In genomic region chr21:44637018-44637850, GRCh38 we compare ENCODE assay signal across 27 cellular contexts. TPM values are rescaled to one million over a fixed set of nuclear protein-coding genes. Genes with fewer than 3 reads are reported as not detected.
DNase-seq lines count a peak whose midpoint lies in the region; ATAC-seq and TF ChIP-seq lines count a peak whose summit lies in the region.
"Had no signal": no experiment of that assay in that cellular context is flagged by ENCODE, and none has a peak within 500 bp of the region (broad histone marks: within the 10 kb centered on the region; RNA-seq: fewer than 3 reads in every experiment).

Gene KRTAP10-10 (plus strand): TSS chr21:44637356. CDS start chr21:44637418, 62 bp downstream.

- H2BK15ac ChIP-seq in IMR-90 (ENCODE audit: low read depth, low read length): no peak within 1 kb of the TSS

- peaks cover 16% of the 10 kb centered on the region for H3K27me3 Mint-ChIP-seq in osteocyte (ENCODE audit: unreplicated experiment)

- H2AFZ ChIP-seq in IMR-90 (replicated peaks; ENCODE audit: low read length, poor library complexity): peak within 1 kb of the TSS; percentile 32

- TF ChIP-seq CTCF in IMR-90 (conservative IDR thresholded peaks at IDR 0.05; ENCODE audit: low read depth, low read length) (no peak), osteocyte (IDR thresholded peaks at IDR 0.05) (no peak)

- no peaks in the 10 kb centered on the region; the same call in 1 of the 2 replicates for H3K27me3 ChIP-seq in IMR-90 (ENCODE audit: control insufficient read depth, insufficient read depth, low read length)
- H3K27me3 ChIP-seq: BE2C had no signal

- no peaks in the 10 kb centered on the region for H3K36me3 ChIP-seq in IMR-90 (ENCODE audit: control insufficient read depth, insufficient read depth, low read length)
- H3K36me3 ChIP-seq: BE2C had no signal

- ATAC-seq in IMR-90 (ENCODE audit: low read depth) (no peak), GM19351 (IDR thresholded peaks at IDR 0.05; ENCODE audit: unreplicated experiment) (no peak)
- ATAC-seq: T-cell had no signal

- TF ChIP-seq POLR2A in IMR-90 (IDR thresholded peaks at IDR 0.05; ENCODE audit: low read depth, low read length): no peak

- in situ Hi-C loops in IMR-90 (cut with MboI; ENCODE audit: low sequenced_read_pairs): no loop called here

- H4K8ac ChIP-seq in IMR-90 (ENCODE audit: low read depth in 2 of 2, low read length in 2 of 2): no peak within 1 kb of the TSS

- H3K4me2 ChIP-seq in IMR-90 (ENCODE audit: low read depth, low read length): no peak within 1 kb of the TSS

- H2BK5ac ChIP-seq in IMR-90 (ENCODE audit: low read depth, low read length, poor library complexity, severe bottlenecking): no peak within 1 kb of the TSS

- H3K4me1 Mint-ChIP-seq in osteocyte (ENCODE audit: unreplicated experiment): no peaks in the 10 kb centered on the region
- H3K4me1 Mint-ChIP-seq: T-cell had no signal

- CTCF ChIA-PET in IMR-90 (lab: Yijun Ruan, JAX): no interaction called here

- no peaks in the 10 kb centered on the region for H3K4me1 ChIP-seq in IMR-90 (ENCODE audit: control insufficient read depth, insufficient read depth, low read length)
- H3K4me1 ChIP-seq: BE2C had no signal

- H4K20me1 ChIP-seq in IMR-90 (ENCODE audit: insufficient read depth, low read length): no peaks in the 10 kb centered on the region

- dilution Hi-C loops in IMR-90 (cut with HindIII; ENCODE audit: low sequenced_read_pairs, unreplicated experiment): no loop called here

- H3K36me3 Mint-ChIP-seq in osteocyte (ENCODE audit: unreplicated experiment): no peaks in the 10 kb centered on the region

- DNase-seq in NCI-H345 (lab: John Stamatoyannopoulos, UW) (peak; percentile 51), NCI-H345 treated with DMSO at 0.1 percent for 48 hours (lab: John Stamatoyannopoulos, UW; ENCODE audit: unreplicated experiment) (no peak), IMR-90 (no peak), cerebellar cortex (ENCODE audit: low spot score) (peak; percentile 60), osteocyte (ENCODE audit: extremely low spot score, unreplicated experiment) (peak; percentile 80), kidney glomerular epithelial cell (lab: John Stamatoyannopoulos, UW) (no peak), NCI-H187 (lab: John Stamatoyannopoulos, UW) (no peak)
- DNase-seq: activated gamma-delta T cell treated with Interleukin-2 at 50 U/mL for 16 hours; BE2C; erythroblast; foreskin melanocyte; MM.1S; NCI-H187 treated with DMSO at 0.1 percent for 48 hours; occipital lobe; right cardiac atrium; SIG-M5; stimulated activated CD4-positive, alpha-beta T cell treated with anti-CD3 and anti-CD28 coated beads, Interleukin-15, amount 100 ng/mL, for 24 hours; substantia nigra had no signal

- POLR2A ChIA-PET in IMR-90 (lab: Charles Lee; ENCODE audit: unreplicated experiment): no interaction called here

- 30% methylated on average over 2 of the region's 21 CpGs; no CpG with 5 or more reads in 1 of the 2 experiments for WGBS in IMR-90 (ENCODE audit: extremely low coverage in 2 of 2, insufficient read length in 1 of 2), 2 experiments

- no peak for TF ChIP-seq RAD21 in IMR-90 (IDR thresholded peaks at IDR 0.05; ENCODE audit: low read length)

- no peaks in the 10 kb centered on the region for H3K79me1 ChIP-seq in IMR-90 (ENCODE audit: low read depth in 1 of 2, low read length in 2 of 2)

- no peak within 1 kb of the TSS for H2BK120ac ChIP-seq in IMR-90 (ENCODE audit: low read depth, low read length)

- intact Hi-C loops in IMR-90 (cut with micrococcal nuclease): no loop called here

- H3K9me1 ChIP-seq in IMR-90 (ENCODE audit: insufficient read depth, low read length): no peaks in the 10 kb centered on the region

- H3K9me3 ChIP-seq in IMR-90 (ENCODE audit: control insufficient read depth, insufficient read depth, low read length): 0 out of 2 replicates have a peak, but pooled peaks cover 5% of the 10 kb centered on the region

- no peak within 1 kb of the TSS for H3K14ac ChIP-seq in IMR-90 (replicated peaks; ENCODE audit: low read depth, low read length)

- no peak within 1 kb of the TSS for H2AK5ac ChIP-seq in IMR-90 (ENCODE audit: low read depth, low read length)

- H3K4me3 Mint-ChIP-seq in osteocyte (ENCODE audit: unreplicated experiment): no peak within 1 kb of the TSS
- H3K4me3 Mint-ChIP-seq: IgD-negative memory B cell, T-cell had no signal

- H3K23ac ChIP-seq in IMR-90 (ENCODE audit: low read depth, low read length): no peak within 1 kb of the TSS

- no peak within 1 kb of the TSS for H2BK20ac ChIP-seq in IMR-90 (ENCODE audit: low read depth, low read length)

- no peak within 1 kb of the TSS for H4K91ac ChIP-seq in IMR-90 (ENCODE audit: insufficient read depth, low read depth, low read length)

- H3K56ac ChIP-seq in IMR-90 (ENCODE audit: extremely low read depth, insufficient read depth, low read length): no peak within 1 kb of the TSS

- no peak within 1 kb of the TSS for H3K27ac ChIP-seq in IMR-90 (ENCODE audit: insufficient read depth, low read length)
- H3K27ac ChIP-seq: dorsolateral prefrontal cortex, HL-60 had no signal

- no TSS peak for BruUV-seq in IMR-90 (replicated peaks; lab: Mats Ljungman, UMichigan)

- H3K9ac ChIP-seq in IMR-90 (ENCODE audit: low read depth, low read length): no peak within 1 kb of the TSS

- H3K4ac ChIP-seq in IMR-90 (ENCODE audit: low read depth, low read length): no peak within 1 kb of the TSS

- no peak within 1 kb of the TSS for H3K4me3 ChIP-seq in IMR-90 (ENCODE audit: insufficient read depth, low read depth, low read length)
- H3K4me3 ChIP-seq: dorsolateral prefrontal cortex, lung had no signal

- H3K18ac ChIP-seq in IMR-90 (ENCODE audit: low read depth, low read length): no peak within 1 kb of the TSS

- H3K27ac Mint-ChIP-seq in osteocyte (ENCODE audit: unreplicated experiment): no peak within 1 kb of the TSS
- H3K27ac Mint-ChIP-seq: IgD-negative memory B cell had no signal

- H3K9me3 Mint-ChIP-seq in osteocyte (ENCODE audit: unreplicated experiment): peaks cover 12% of the 10 kb centered on the region

- H2AK9ac ChIP-seq in IMR-90 (replicated peaks; ENCODE audit: low read depth, low read length, poor library complexity): no peak within 1 kb of the TSS

- no peak within 1 kb of the TSS for H4K5ac ChIP-seq in IMR-90 (ENCODE audit: low read depth, low read length)

TF ChIP-seq in IMR-90, 13 proteins besides CTCF, POLR2A, EP300 and RAD21:
- TF ChIP-seq SMC3 (IDR thresholded peaks at IDR 0.05; ENCODE audit: low read depth, low read length): no peak
- no peak for TF ChIP-seq BHLHE40 (IDR thresholded peaks at IDR 0.05; ENCODE audit: low read depth, low read length)
- no peak for TF ChIP-seq MAFK (IDR thresholded peaks at IDR 0.05; ENCODE audit: low read depth, low read length)
- no peak for TF ChIP-seq USF2 (IDR thresholded peaks at IDR 0.05; ENCODE audit: low read depth, low read length)
- no peak for TF ChIP-seq CEBPB (IDR thresholded peaks at IDR 0.05; ENCODE audit: low read depth, low read length)
- TF ChIP-seq RCOR1 (IDR thresholded peaks at IDR 0.05; ENCODE audit: insufficient replicate concordance, low read length): no peak
- TF ChIP-seq CHD1 (IDR thresholded peaks at IDR 0.05; ENCODE audit: low read depth, low read length): no peak
- no peak for TF ChIP-seq FOS (IDR thresholded peaks at IDR 0.05; ENCODE audit: low read depth, low read length)
- TF ChIP-seq NFE2L2 (IDR thresholded peaks at IDR 0.05; ENCODE audit: low read depth, low read length): no peak

RNA-seq across cellular contexts. Expression of gene KRTAP10-10, which starts in this region (rescaled TPM):
- total RNA-seq in IMR-90 (2012; rRNA removed) (not detected in 2 replicates), osteocyte (not detected in 2 replicates)
- polyA plus RNA-seq in IMR-90 (2012; rRNA removed): not detected in 2 replicates
- polyA plus RNA-seq in IMR-90 (2012; cell fraction: cytosol; rRNA removed): not detected in 2 replicates
- not detected in 2 replicates for polyA plus RNA-seq in IMR-90 (2012; cell fraction: nucleus; rRNA removed; ENCODE audit: low replicate concordance)
- total RNA-seq: A172, cardiac septum, dorsolateral prefrontal cortex, lung, occipital lobe, OCI-LY7, right cardiac atrium, T-cell had no signal
- polyA plus RNA-seq: IgD-negative memory B cell, lung, right cardiac atrium had no signal

Comparison
In these comparisons a context has a peak if more than half of its experiments do, and no peak if none do; other contexts are left out.
1. DNase-seq: peak in NCI-H345 (single experiment) and cerebellar cortex (single experiment); none in NCI-H345 treated with DMSO at 0.1 percent for 48 hours (single experiment), IMR-90 (single experiment), kidney glomerular epithelial cell (single experiment) and NCI-H187 (0 of 2).
2. Peak in DNase-seq in osteocyte; RNA of the gene not detected or under 1 TPM.